ENCODE assay signal across 26 cellular contexts in the genomic region with DNA sequence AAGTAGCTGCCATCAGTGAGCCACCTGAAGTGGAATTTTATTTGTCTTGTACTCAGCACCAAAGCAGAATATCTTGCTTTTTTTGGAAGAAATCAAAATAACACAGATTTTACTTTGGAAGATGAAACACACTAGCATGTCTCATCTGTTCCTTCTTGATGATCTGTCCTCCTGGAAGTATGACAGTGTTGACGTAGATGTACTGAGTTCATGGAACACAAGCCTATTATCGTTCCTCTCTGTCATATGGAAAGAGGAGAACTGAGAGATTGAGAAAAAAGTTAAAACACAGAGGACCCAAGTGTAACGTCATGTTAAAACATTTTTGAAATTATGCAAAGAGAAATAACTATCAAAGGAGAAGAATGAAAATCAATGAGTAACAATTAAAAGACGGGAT.
"Had no signal": no experiment of that assay in that cellular context is flagged by ENCODE, and none has a peak within 500 bp of the region (broad histone marks: within the 10 kb centered on the region; RNA-seq: fewer than 3 reads in every experiment).

No MANE protein-coding gene starts in this region.

- H3K27me3 ChIP-seq: ascending aorta, cardiac muscle cell, SJCRH30 had no signal

- H3K4me3 ChIP-seq: ascending aorta, cardiac muscle cell, SJCRH30, SK-N-MC had no signal

- H3K27ac Mint-ChIP-seq: activated CD4-positive, alpha-beta T cell treated with anti-CD3 and anti-CD28 coated beads, Interleukin-2, amount 10 ng/mL, durations not matched to agents 24 days and 14 days; activated CD8-positive, alpha-beta T cell treated with anti-CD3 and anti-CD28 coated beads for 36 hours; activated naive CD4-positive, alpha-beta T cell treated with anti-CD3 and anti-CD28 coated beads, Interleukin-2, amount 50 U/mL, for 24 hours; activated naive CD8-positive, alpha-beta T cell treated with anti-CD3 and anti-CD28 coated beads, Interleukin-2, amount 10 ng/mL, durations not matched to agents 7 days and 5 days; activated T-helper 2 cell treated with anti-CD3 and anti-CD28 coated beads, Interferon-gamma antibody, Interleukin-2, Interleukin-4, amounts not matched to agents 10 μg/mL and 5 μg/mL and 100 μg/mL, durations not matched to agents 14 hours and 24 hours and 36 hours had no signal

- H3K27me3 Mint-ChIP-seq: activated CD4-positive, alpha-beta T cell treated with anti-CD3 and anti-CD28 coated beads, Interleukin-2, amount 10 ng/mL, durations not matched to agents 24 days and 14 days; activated CD8-positive, alpha-beta T cell treated with anti-CD3 and anti-CD28 coated beads for 36 hours; activated naive CD4-positive, alpha-beta T cell treated with anti-CD3 and anti-CD28 coated beads, Interleukin-2, amount 50 U/mL, for 24 hours; activated naive CD8-positive, alpha-beta T cell treated with anti-CD3 and anti-CD28 coated beads, Interleukin-2, amount 10 ng/mL, durations not matched to agents 7 days and 5 days; central memory CD8-positive, alpha-beta T cell had no signal

- H3K36me3 ChIP-seq: ascending aorta, cardiac muscle cell, SJCRH30, WERI-Rb-1 had no signal

- H3K9me3 Mint-ChIP-seq: activated CD4-positive, alpha-beta T cell treated with anti-CD3 and anti-CD28 coated beads, Interleukin-2, amount 10 ng/mL, durations not matched to agents 24 days and 14 days had no signal

- ATAC-seq: activated CD8-positive, alpha-beta T cell treated with anti-CD3 and anti-CD28 coated beads for 36 hours; Panc1 had no signal

- H3K27ac ChIP-seq: ascending aorta, cardiac muscle cell, SJCRH30, SK-N-MC, WERI-Rb-1 had no signal

- H3K4me3 Mint-ChIP-seq: activated CD4-positive, alpha-beta T cell treated with anti-CD3 and anti-CD28 coated beads, Interleukin-2, amount 10 ng/mL, durations not matched to agents 24 days and 14 days; activated CD8-positive, alpha-beta T cell treated with anti-CD3 and anti-CD28 coated beads for 36 hours; activated naive CD4-positive, alpha-beta T cell treated with anti-CD3 and anti-CD28 coated beads, Interleukin-2, amount 50 U/mL, for 24 hours; activated naive CD8-positive, alpha-beta T cell treated with anti-CD3 and anti-CD28 coated beads, Interleukin-2, amount 10 ng/mL, durations not matched to agents 7 days and 5 days; central memory CD8-positive, alpha-beta T cell had no signal

- H3K4me1 Mint-ChIP-seq: activated CD4-positive, alpha-beta T cell treated with anti-CD3 and anti-CD28 coated beads, Interleukin-2, amount 10 ng/mL, durations not matched to agents 24 days and 14 days; activated naive CD4-positive, alpha-beta T cell treated with anti-CD3 and anti-CD28 coated beads, Interleukin-2, amount 50 U/mL, for 24 hours; activated naive CD8-positive, alpha-beta T cell treated with anti-CD3 and anti-CD28 coated beads, Interleukin-2, amount 10 ng/mL, durations not matched to agents 7 days and 5 days; central memory CD8-positive, alpha-beta T cell had no signal

- DNase-seq: activated CD4-positive, alpha-beta T cell treated with anti-CD3 and anti-CD28 coated beads, Interleukin-2, amount 10 ng/mL, durations not matched to agents 24 days and 14 days; activated CD4-positive, alpha-beta T cell treated with anti-CD3 and anti-CD28 coated beads, Interleukin-2, amount 50 U/mL, for 4 hours; activated CD8-positive, alpha-beta T cell treated with anti-CD3 and anti-CD28 coated beads for 36 hours; activated gamma-delta T cell; activated naive CD4-positive, alpha-beta T cell treated with Interleukin-2 at 50 U/mL for 16 hours; activated naive CD8-positive, alpha-beta T cell treated with anti-CD3 and anti-CD28 coated beads, Interleukin-2, amount 10 ng/mL, durations not matched to agents 7 days and 5 days; activated T-cell treated with anti-CD3 and anti-CD28 coated beads, Interleukin-2, amount 50 U/mL, for 1 hour; amygdala; MM.1S; MV-4-11; NCI-H1092; NCI-H1436 treated with DMSO at 0.1 percent for 48 hours; NCI-H1694 treated with DMSO at 0.1 percent for 48 hours; NCI-H2029; NCI-H345; SHP77; SJCRH30; T1000; WERI-Rb-1 had no signal

- H3K36me3 Mint-ChIP-seq: activated naive CD4-positive, alpha-beta T cell treated with anti-CD3 and anti-CD28 coated beads, Interleukin-2, amount 50 U/mL, for 24 hours; activated naive CD8-positive, alpha-beta T cell treated with anti-CD3 and anti-CD28 coated beads, Interleukin-2, amount 10 ng/mL, durations not matched to agents 7 days and 5 days had no signal

- H3K9me3 ChIP-seq: ascending aorta, SJCRH30 had no signal

- H3K4me1 ChIP-seq: ascending aorta, SJCRH30 had no signal
